In genomic region chr6:26457407-26457795, GRCh38 we compare ENCODE assay signal across 8 cellular contexts.
DNase-seq lines count a peak whose midpoint lies in the region; ATAC-seq and TF ChIP-seq lines count a peak whose summit lies in the region.

No MANE protein-coding gene starts in this region.

- no peak for TF ChIP-seq CTCF in C4-2B (conservative IDR thresholded peaks at IDR 0.05)

- no peak for TF ChIP-seq POLR2A in erythroblast (IDR thresholded peaks at IDR 0.05; ENCODE audit: low read length)

- H3K27ac ChIP-seq in C4-2B, result peak overlapping the region; percentile 94

- peaks cover 33 to 45% of the 10 kb centered on the region in 2 donors for H3K4me1 Mint-ChIP-seq in stimulated activated naive B cell treated with anti-CD40 and anti-IgM and Interleukin-4, amounts not matched to agents 10 μg/mL and 1 μg/mL and 100 μg/mL, for 72 hours

- H3K9ac ChIP-seq in adipocyte (ENCODE audit: low read length), result peak overlapping the region; percentile 99

- H3K27me3 ChIP-seq in adipocyte (replicated peaks; ENCODE audit: control insufficient read depth, insufficient read depth, low read length), result no peaks in the 10 kb centered on the region

- ATAC-seq in GM19455 (IDR thresholded peaks at IDR 0.05; ENCODE audit: unreplicated experiment) (peak; percentile 24), HG03565 (IDR thresholded peaks at IDR 0.05; ENCODE audit: unreplicated experiment) (peak; percentile 5)
- ATAC-seq in stimulated activated naive B cell treated with anti-CD40 and anti-IgM and Interleukin-4, amounts not matched to agents 10 μg/mL and 1 μg/mL and 100 μg/mL, for 72 hours (replicated peaks), result peak; percentile 32 to 37

- H3K4me1 ChIP-seq in adipocyte (ENCODE audit: control insufficient read depth, insufficient read depth, low read length), result peaks cover 55% of the 10 kb centered on the region

- no peaks in the 10 kb centered on the region for H3K27me3 Mint-ChIP-seq in stimulated activated naive B cell treated with anti-CD40 and anti-IgM and Interleukin-4, amounts not matched to agents 10 μg/mL and 1 μg/mL and 100 μg/mL, for 72 hours

- DNase-seq in adipocyte (ENCODE audit: low read depth), result no peak
- DNase-seq in iPS-NIHi7 (ENCODE audit: extremely low spot score), result peak; percentile 56
- DNase-seq in stimulated activated naive B cell treated with anti-CD40 and anti-IgM and Interleukin-4, amounts not matched to agents 10 μg/mL and 1 μg/mL and 100 μg/mL, for 72 hours, result no peak
- DNase-seq in erythroblast (lab: John Stamatoyannopoulos, UW), result no peak
- no peak for DNase-seq in NCI-H1417 treated with DMSO at 0.1 percent for 48 hours (lab: John Stamatoyannopoulos, UW)

- peaks cover 26 to 32% of the 10 kb centered on the region in 2 donors for H3K36me3 Mint-ChIP-seq in stimulated activated naive B cell treated with anti-CD40 and anti-IgM and Interleukin-4, amounts not matched to agents 10 μg/mL and 1 μg/mL and 100 μg/mL, for 72 hours

- H3K4me3 Mint-ChIP-seq in stimulated activated naive B cell treated with anti-CD40 and anti-IgM and Interleukin-4, amounts not matched to agents 10 μg/mL and 1 μg/mL and 100 μg/mL, for 72 hours, result peak overlapping the region; percentile 96 to 99

- H3K9me3 Mint-ChIP-seq in stimulated activated naive B cell treated with anti-CD40 and anti-IgM and Interleukin-4, amounts not matched to agents 10 μg/mL and 1 μg/mL and 100 μg/mL, for 72 hours, result no peaks in the 10 kb centered on the region

- peak overlapping the region; percentile 99 for H3K27ac Mint-ChIP-seq in stimulated activated naive B cell treated with anti-CD40 and anti-IgM and Interleukin-4, amounts not matched to agents 10 μg/mL and 1 μg/mL and 100 μg/mL, for 72 hours

- H3K9me3 ChIP-seq in adipocyte (ENCODE audit: control insufficient read depth, low read length), result no peaks in the 10 kb centered on the region

- H3K4me3 ChIP-seq in adipocyte (ENCODE audit: low read length), result peak overlapping the region; percentile 99

- peaks cover 16% of the 10 kb centered on the region for H3K36me3 ChIP-seq in adipocyte (ENCODE audit: control insufficient read depth, insufficient read depth, low read length, severe bottlenecking)
